18 cellular contexts compared by ENCODE assay signal in genomic region chr2:41962912-41963652, GRCh38.
DNase-seq lines count a peak whose midpoint lies in the region; ATAC-seq and TF ChIP-seq lines count a peak whose summit lies in the region.
"Had no signal": no experiment of that assay in that cellular context is flagged by ENCODE, and none has a peak within 500 bp of the region (broad histone marks: within the 10 kb centered on the region; RNA-seq: fewer than 3 reads in every experiment).

No MANE protein-coding gene starts in this region.

- peaks cover 7% of the 10 kb centered on the region for H3K27me3 Mint-ChIP-seq in osteocyte (ENCODE audit: unreplicated experiment)

- H3K4me3 Mint-ChIP-seq in osteocyte (ENCODE audit: unreplicated experiment) = no peak overlapping the region
- H3K4me3 Mint-ChIP-seq: activated naive CD8-positive, alpha-beta T cell treated with anti-CD3 and anti-CD28 coated beads, Interleukin-2, amount 50 U/mL, for 24 hours; T-helper 1 cell treated with Interleukin-12 subunit alpha and Interleukin-12 subunit beta and Interleukin-4 antibody, amounts not matched to agents 30 μg/mL and 1 μg/mL, for 36 hours had no signal

- no peaks in the 10 kb centered on the region for H3K9me3 ChIP-seq in right atrium auricular region
- no peaks in the 10 kb centered on the region for H3K9me3 ChIP-seq in gastroesophageal sphincter
- no peaks in the 10 kb centered on the region for H3K9me3 ChIP-seq in vagina
- H3K9me3 ChIP-seq: stomach had no signal

- peak overlapping the region; percentile 59 to 91 for H3K27ac ChIP-seq in right atrium auricular region
- peak overlapping the region; percentile 7 to 81 (median 60) for H3K27ac ChIP-seq in gastroesophageal sphincter
- peak overlapping the region; percentile 80 for H3K27ac ChIP-seq in vagina
- H3K27ac ChIP-seq: KMS-11 had no signal

- no peaks in the 10 kb centered on the region for H3K36me3 Mint-ChIP-seq in osteocyte (ENCODE audit: unreplicated experiment)

- no peaks in the 10 kb centered on the region for H3K9me3 Mint-ChIP-seq in osteocyte (ENCODE audit: unreplicated experiment)
- H3K9me3 Mint-ChIP-seq: activated naive CD8-positive, alpha-beta T cell treated with anti-CD3 and anti-CD28 coated beads, Interleukin-2, amount 50 U/mL, for 24 hours; T-helper 1 cell treated with Interleukin-12 subunit alpha and Interleukin-12 subunit beta and Interleukin-4 antibody, amounts not matched to agents 30 μg/mL and 1 μg/mL, for 36 hours had no signal

- 65 to 79% methylated on average over 4 to 5 of the region's 5 CpGs for WGBS in gastroesophageal sphincter (ENCODE audit: low coverage in 1 of 2), 2 donors

- no peaks in the 10 kb centered on the region for H3K36me3 ChIP-seq in right atrium auricular region
- no peaks in the 10 kb centered on the region for H3K36me3 ChIP-seq in gastroesophageal sphincter
- H3K36me3 ChIP-seq in vagina = no peaks in the 10 kb centered on the region
- H3K36me3 ChIP-seq: stomach had no signal

- no peak for TF ChIP-seq CTCF in right atrium auricular region (IDR thresholded peaks at IDR 0.05)
- TF ChIP-seq CTCF in gastroesophageal sphincter (IDR thresholded peaks at IDR 0.05) = no peak
- TF ChIP-seq CTCF in osteocyte (IDR thresholded peaks at IDR 0.05) = no peak
- no peak for TF ChIP-seq CTCF in vagina (IDR thresholded peaks at IDR 0.05)

- TF ChIP-seq POLR2A in gastroesophageal sphincter (IDR thresholded peaks at IDR 0.05) = no peak
- TF ChIP-seq POLR2A in vagina (IDR thresholded peaks at IDR 0.05) = no peak

- no peak for ATAC-seq in gastroesophageal sphincter
- no peak for ATAC-seq in HG03342 (IDR thresholded peaks at IDR 0.05; ENCODE audit: unreplicated experiment)
- ATAC-seq: activated naive CD8-positive, alpha-beta T cell treated with anti-CD3 and anti-CD28 coated beads, Interleukin-2, amount 50 U/mL, for 24 hours; Panc1 had no signal

- peaks cover 0 to 54% of the 10 kb centered on the region in 2 donors for H3K4me1 ChIP-seq in right atrium auricular region
- peaks cover 0 to 50% (median 27%) of the 10 kb centered on the region in 3 donors for H3K4me1 ChIP-seq in gastroesophageal sphincter
- peaks cover 43% of the 10 kb centered on the region for H3K4me1 ChIP-seq in vagina

- peak overlapping the region; percentile 95 for H3K27ac Mint-ChIP-seq in osteocyte (ENCODE audit: unreplicated experiment)
- H3K27ac Mint-ChIP-seq: activated naive CD8-positive, alpha-beta T cell treated with anti-CD3 and anti-CD28 coated beads, Interleukin-2, amount 50 U/mL, for 24 hours; T-helper 1 cell treated with Interleukin-12 subunit alpha and Interleukin-12 subunit beta and Interleukin-4 antibody, amounts not matched to agents 30 μg/mL and 1 μg/mL, for 36 hours had no signal

- H3K4me3 ChIP-seq in right atrium auricular region (no peak overlapping the region), gastroesophageal sphincter (no peak overlapping the region), vagina (no peak overlapping the region)
- H3K4me3 ChIP-seq: skin epidermis, stomach had no signal

- intact Hi-C loops in cardiac septum (cut with DNase I) = no loop called here
- intact Hi-C loops in vagina (cut with DNase I) = loop anchor here (10.0 kb wide), 1 partner anchor 88 kb away; no protein-coding TSS in a partner anchor

- TF ChIP-seq EP300 in gastroesophageal sphincter (IDR thresholded peaks at IDR 0.05) = no peak

- peaks cover 60% of the 10 kb centered on the region for H3K4me1 Mint-ChIP-seq in osteocyte (ENCODE audit: unreplicated experiment)
- H3K4me1 Mint-ChIP-seq: activated naive CD8-positive, alpha-beta T cell treated with anti-CD3 and anti-CD28 coated beads, Interleukin-2, amount 50 U/mL, for 24 hours had no signal

- H3K27me3 ChIP-seq in right atrium auricular region = no peaks in the 10 kb centered on the region
- no peaks in the 10 kb centered on the region for H3K27me3 ChIP-seq in gastroesophageal sphincter
- H3K27me3 ChIP-seq in vagina = no peaks in the 10 kb centered on the region
- H3K27me3 ChIP-seq: stomach had no signal

- DNase-seq in right atrium auricular region (ENCODE audit: low spot score) (no peak), cardiac septum (ENCODE audit: low spot score) (no peak), osteocyte (ENCODE audit: extremely low spot score, unreplicated experiment) (no peak), vagina (ENCODE audit: extremely low spot score in 2 of 2) (no peak), NCI-H1436 (lab: John Stamatoyannopoulos, UW) (no peak), HCEC 1CT (no peak)
- DNase-seq: activated CD4-positive, alpha-beta T cell treated with anti-CD3 and anti-CD28 coated beads for 4 hours; activated naive CD8-positive, alpha-beta T cell treated with anti-CD3 and anti-CD28 coated beads, Interleukin-2, amount 50 U/mL, for 24 hours; activated T-cell treated with anti-CD3 and anti-CD28 coated beads, Interleukin-2, amount 50 U/mL, for 1 hour; NCI-H1417 treated with DMSO at 0.1 percent for 48 hours; NCI-H446 treated with DMSO at 0.1 percent for 48 hours; stomach had no signal
